Comparison of ENCODE assay signal across 8 cellular contexts in genomic region chr6:30327232-30327746, GRCh38. TPM values are rescaled to one million over a fixed set of nuclear protein-coding genes. Genes with fewer than 3 reads are reported as not detected.
A peak's percentile ranks its signal among the peaks of the same experiment; 100 is the strongest.
DNase-seq lines count a peak whose midpoint lies in the region; ATAC-seq and TF ChIP-seq lines count a peak whose summit lies in the region.

No MANE protein-coding gene starts in this region.

- H3K4me3 Mint-ChIP-seq in CD4-positive, CD25-positive, alpha-beta regulatory T cell: peak overlapping the region; percentile 91 to 96 (median 94)
- H3K4me3 Mint-ChIP-seq in nephron: peak overlapping the region; percentile 95 to 97 (median 95)

- no peaks in the 10 kb centered on the region for H3K9me3 ChIP-seq in CD4-positive, CD25-positive, alpha-beta regulatory T cell (ENCODE audit: control insufficient read depth in 2 of 2, low read length in 2 of 2)
- H3K9me3 ChIP-seq in MG63: no peaks in the 10 kb centered on the region

- no peak for DNase-seq in CD4-positive, CD25-positive, alpha-beta regulatory T cell
- DNase-seq in MG63: no peak
- no peak for DNase-seq in dorsolateral prefrontal cortex
- DNase-seq in stimulated activated CD4-positive, alpha-beta T cell treated with anti-CD3 and anti-CD28 coated beads, Interleukin-2, amount 100 ng/mL, for 24 hours: no peak
- DNase-seq in NCI-H524 (lab: John Stamatoyannopoulos, UW): no peak
- DNase-seq in NCI-H187 (lab: John Stamatoyannopoulos, UW): no peak
- DNase-seq in NCI-H774 (lab: John Stamatoyannopoulos, UW): no peak

- peak overlapping the region; percentile 92 for H3K4me3 ChIP-seq in CD4-positive, CD25-positive, alpha-beta regulatory T cell (ENCODE audit: low read depth, low read length)
- H3K4me3 ChIP-seq in MG63 (peak overlapping the region; percentile 88), dorsolateral prefrontal cortex (peak overlapping the region; percentile 57 to 97 (median 91))

- peaks cover 22% of the 10 kb centered on the region for H3K36me3 Mint-ChIP-seq in CD4-positive, CD25-positive, alpha-beta regulatory T cell
- peaks cover 35% of the 10 kb centered on the region for H3K36me3 Mint-ChIP-seq in nephron (ENCODE audit: low read depth)

- H3K36me3 ChIP-seq in CD4-positive, CD25-positive, alpha-beta regulatory T cell (ENCODE audit: control insufficient read depth, insufficient read depth, low read length): peaks cover 32% of the 10 kb centered on the region
- peaks cover 5% of the 10 kb centered on the region; the same call in 1 of the 2 replicates for H3K36me3 ChIP-seq in MG63

- H3K27ac ChIP-seq in CD4-positive, CD25-positive, alpha-beta regulatory T cell (ENCODE audit: insufficient read depth, low read length, poor library complexity, severe bottlenecking): peak overlapping the region; percentile 99
- H3K27ac ChIP-seq in dorsolateral prefrontal cortex: peak overlapping the region; percentile 80 to 99 (median 96)

- intact Hi-C loops in dorsolateral prefrontal cortex (cut with DNase I): loop anchor here (2.0 kb wide), 2 partner anchors 18 to 114 kb away; partner anchors contain the start of genes RPP21 (in 2 of the 2) and TRIM26 (in 2 of the 2)

- H3K9me3 Mint-ChIP-seq in CD4-positive, CD25-positive, alpha-beta regulatory T cell: no peaks in the 10 kb centered on the region
- no peaks in the 10 kb centered on the region for H3K9me3 Mint-ChIP-seq in nephron

- no peaks in the 10 kb centered on the region for H3K27me3 ChIP-seq in CD4-positive, CD25-positive, alpha-beta regulatory T cell (ENCODE audit: control insufficient read depth, insufficient read depth, low read length)
- H3K27me3 ChIP-seq in MG63 (no peaks in the 10 kb centered on the region), dorsolateral prefrontal cortex (no peaks in the 10 kb centered on the region)

- no peak for TF ChIP-seq CTCF in dorsolateral prefrontal cortex (IDR thresholded peaks at IDR 0.05 in 54 of 56, conservative IDR thresholded peaks at IDR 0.05 in 2 of 56; ENCODE audit: low read depth in 1 of 56, partially characterized antibody in 56 of 56)
- TF ChIP-seq CTCF in nephron (IDR thresholded peaks at IDR 0.05; ENCODE audit: unreplicated experiment in 3 of 3): no peak

- peak overlapping the region; percentile 98 to 100 (median 100) for H3K27ac Mint-ChIP-seq in CD4-positive, CD25-positive, alpha-beta regulatory T cell
- H3K27ac Mint-ChIP-seq in nephron: peak overlapping the region; percentile 89 to 96 (median 94)

- peaks cover 12% of the 10 kb centered on the region for H3K27me3 Mint-ChIP-seq in CD4-positive, CD25-positive, alpha-beta regulatory T cell
- no peaks in the 10 kb centered on the region for H3K27me3 Mint-ChIP-seq in nephron (ENCODE audit: low read depth)

- peaks cover 19 to 57% (median 43%) of the 10 kb centered on the region in 4 donors for H3K4me1 Mint-ChIP-seq in CD4-positive, CD25-positive, alpha-beta regulatory T cell
- peaks cover 33% of the 10 kb centered on the region for H3K4me1 Mint-ChIP-seq in nephron

- peaks cover 35% of the 10 kb centered on the region for H3K4me1 ChIP-seq in CD4-positive, CD25-positive, alpha-beta regulatory T cell (ENCODE audit: control insufficient read depth, insufficient read depth, low read length, poor library complexity, severe bottlenecking)

- no peak for ATAC-seq in CD4-positive, CD25-positive, alpha-beta regulatory T cell (ENCODE audit: low read depth in 2 of 2)

RNA-seq across cellular contexts. Expression of gene TRIM39, which starts 0.6 kb away (rescaled TPM):
- total RNA-seq in CD4-positive, CD25-positive, alpha-beta regulatory T cell: 39.2 TPM
- 10 to 100 TPM in 2 of 4 donors, 1 to 10 TPM in 2; 5.2 to 14.9 (median 10.6) TPM for polyA plus RNA-seq in CD4-positive, CD25-positive, alpha-beta regulatory T cell
- 7.6 and 9.3 TPM in 2 replicates for total RNA-seq in MG63 (2014; rRNA removed; shearing (Covaris generic); ENCODE audit: low replicate concordance)
- total RNA-seq in dorsolateral prefrontal cortex: 10 to 100 TPM in 89 of 120 experiments, 1 to 10 TPM in 31; 6.8 to 16.8 (median 11.0) TPM

RNA-seq across cellular contexts. Expression of gene RPP21, which starts 17.7 kb away (rescaled TPM):
- total RNA-seq in CD4-positive, CD25-positive, alpha-beta regulatory T cell: 38.7 TPM
- 100 to 1,000 TPM in 2 of 4 donors, 10 to 100 TPM in 2; 86.0 to 122 (median 100) TPM for polyA plus RNA-seq in CD4-positive, CD25-positive, alpha-beta regulatory T cell
- 41.8 and 52.0 TPM in 2 replicates for total RNA-seq in MG63 (2014; rRNA removed; shearing (Covaris generic); ENCODE audit: low replicate concordance)
- 10 to 100 TPM; 25.5 to 57.1 (median 41.0) TPM for total RNA-seq in dorsolateral prefrontal cortex
